ENCODE assay signal across 14 cellular contexts in the genomic region with DNA sequence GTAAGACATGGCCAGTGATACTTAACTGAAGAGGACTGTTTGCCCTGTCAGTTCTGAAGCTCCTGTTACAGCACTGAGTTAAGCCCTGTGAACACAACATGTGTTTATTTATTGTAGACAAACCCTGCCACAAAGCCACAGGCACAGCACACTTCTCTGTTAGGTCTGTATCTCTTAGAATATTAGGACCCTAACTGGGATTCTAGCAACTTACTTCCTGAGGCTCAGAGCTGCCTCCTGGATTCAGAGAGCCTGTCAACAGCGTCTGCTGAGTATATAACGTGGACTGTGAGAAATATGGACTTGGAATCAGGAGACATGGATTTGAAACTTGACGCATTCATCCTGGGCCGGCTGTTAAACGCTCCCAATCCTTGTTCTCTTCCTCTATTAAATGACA.
A peak's percentile ranks its signal among the peaks of the same experiment; 100 is the strongest.
DNase-seq lines count a peak whose midpoint lies in the region; ATAC-seq, FAIRE-seq and TF ChIP-seq lines count a peak whose summit lies in the region.
"Had no signal": no experiment of that assay in that cellular context is flagged by ENCODE, and none has a peak within 500 bp of the region (broad histone marks: within the 10 kb centered on the region; RNA-seq: fewer than 3 reads in every experiment).

No MANE protein-coding gene starts in this region.

- CTCF ChIA-PET in A673 (lab: Charles Lee), result interaction anchor here (0.6 to 1.1 kb wide), 2 partner anchors 8 to 100 kb away, joined by 4 to 5 read pairs; no protein-coding TSS in a partner anchor

- H3K27ac ChIP-seq in left ventricle myocardium inferior (replicated peaks) (peak overlapping the region; percentile 82), small intestine (ENCODE audit: low read depth in 1 of 2, low read length in 1 of 2) (peak overlapping the region; percentile 80 to 90), A673 (ENCODE audit: low read depth, low read length, poor library complexity, severe bottlenecking) (no peak overlapping the region)

- H3K27ac Mint-ChIP-seq in activated T-helper 17 cell treated with anti-CD3 and anti-CD28 coated beads, Interleukin-2, amount 50 U/mL, for 72 hours, result peak overlapping the region; percentile 94
- H3K27ac Mint-ChIP-seq: IgD-negative memory B cell; T-helper 2 cell treated with Interferon-gamma antibody and Interleukin-4, amounts not matched to agents 5 μg/mL and 100 μg/mL, for 36 hours had no signal

- no peaks in the 10 kb centered on the region for H3K27me3 Mint-ChIP-seq in activated T-helper 17 cell treated with anti-CD3 and anti-CD28 coated beads, Interleukin-2, amount 50 U/mL, for 72 hours
- H3K27me3 Mint-ChIP-seq: IgD-negative memory B cell had no signal

- no peaks in the 10 kb centered on the region for H3K36me3 ChIP-seq in left ventricle myocardium inferior
- no peaks in the 10 kb centered on the region for H3K36me3 ChIP-seq in small intestine (ENCODE audit: control insufficient read depth in 2 of 2, insufficient read depth in 2 of 2, low read length in 2 of 2)
- no peaks in the 10 kb centered on the region for H3K36me3 ChIP-seq in A673 (ENCODE audit: insufficient read depth, low read length, poor library complexity, severe bottlenecking)

- H3K4me3 ChIP-seq in left ventricle myocardium inferior, result no peak overlapping the region
- no peak overlapping the region for H3K4me3 ChIP-seq in small intestine (ENCODE audit: low read depth in 1 of 2, low read length in 2 of 2)
- no peak overlapping the region for H3K4me3 ChIP-seq in A673 (ENCODE audit: low read depth, low read length, poor library complexity, severe bottlenecking)

- intact Hi-C loops in left ventricle myocardium inferior (cut with micrococcal nuclease) (no loop called here), A673 (cut with micrococcal nuclease; ENCODE audit: unreplicated experiment) (no loop called here)

- WGBS in small intestine, 3 donors, result 28 to 53% (median 42%) methylated on average over 5 of the region's 5 CpGs

- H3K9me3 ChIP-seq in left ventricle myocardium inferior (replicated peaks) (no peaks in the 10 kb centered on the region), small intestine (ENCODE audit: control insufficient read depth, low read depth) (no peaks in the 10 kb centered on the region), A673 (ENCODE audit: low read depth, low read length, poor library complexity, severe bottlenecking) (no peaks in the 10 kb centered on the region)

- no peak for ATAC-seq in activated T-helper 17 cell treated with anti-CD3 and anti-CD28 coated beads, Interleukin-2, amount 50 U/mL, for 72 hours (replicated peaks)
- no peak for ATAC-seq in HG03469 (IDR thresholded peaks at IDR 0.05; ENCODE audit: unreplicated experiment)
- ATAC-seq: sciatic nerve had no signal

- H3K4me3 Mint-ChIP-seq in activated T-helper 17 cell treated with anti-CD3 and anti-CD28 coated beads, Interleukin-2, amount 50 U/mL, for 72 hours, result peak overlapping the region; percentile 71
- H3K4me3 Mint-ChIP-seq: immature natural killer cell; T-helper 2 cell treated with Interferon-gamma antibody and Interleukin-4, amounts not matched to agents 5 μg/mL and 100 μg/mL, for 36 hours had no signal

- no peak for TF ChIP-seq CTCF in left ventricle myocardium inferior (IDR thresholded peaks at IDR 0.05; ENCODE audit: borderline replicate concordance)
- no peak for TF ChIP-seq CTCF in A673 (conservative IDR thresholded peaks at IDR 0.05; ENCODE audit: low read depth, low read length)

- H3K4me1 ChIP-seq in left ventricle myocardium inferior (peaks cover 47% of the 10 kb centered on the region), small intestine (ENCODE audit: control insufficient read depth in 2 of 2, insufficient read depth in 1 of 2, low read depth in 1 of 2, low read length in 1 of 2) (peaks cover 5 to 35% of the 10 kb centered on the region in 2 donors), A673 (ENCODE audit: insufficient read depth, low read length, poor library complexity, severe bottlenecking) (peaks cover 17% of the 10 kb centered on the region)

- DNase-seq in H4 (ENCODE audit: low spot score) (peak; percentile 82), left ventricle myocardium inferior (no peak), small intestine (peak; percentile 39), A673 (ENCODE audit: low spot score) (no peak), NOMO-1 treated with dmso at 0.1 percent for 144 hours (lab: John Stamatoyannopoulos, UW; ENCODE audit: unreplicated experiment) (no peak), GF-D8 (lab: John Stamatoyannopoulos, UW) (no peak)
- DNase-seq: activated T-cell treated with anti-CD3 and anti-CD28 coated beads for 4 hours, immature natural killer cell, NCI-H526 treated with DMSO at 0.1 percent for 48 hours had no signal

- POLR2A ChIA-PET in A673 (lab: Charles Lee; ENCODE audit: low non-redundant PET), result no interaction called here

- no peaks in the 10 kb centered on the region for H3K9me3 Mint-ChIP-seq in activated T-helper 17 cell treated with anti-CD3 and anti-CD28 coated beads, Interleukin-2, amount 50 U/mL, for 72 hours
- H3K9me3 Mint-ChIP-seq: IgD-negative memory B cell; immature natural killer cell; T-helper 2 cell treated with Interferon-gamma antibody and Interleukin-4, amounts not matched to agents 5 μg/mL and 100 μg/mL, for 36 hours had no signal

- H3K36me3 Mint-ChIP-seq in activated T-helper 17 cell treated with anti-CD3 and anti-CD28 coated beads, Interleukin-2, amount 50 U/mL, for 72 hours (ENCODE audit: low read depth), result no peaks in the 10 kb centered on the region
- H3K36me3 Mint-ChIP-seq: IgD-negative memory B cell, immature natural killer cell had no signal

- no TSS peak for BruUV-seq in A673 (replicated peaks; lab: Mats Ljungman, UMichigan)

- H3K4me1 Mint-ChIP-seq in activated T-helper 17 cell treated with anti-CD3 and anti-CD28 coated beads, Interleukin-2, amount 50 U/mL, for 72 hours, result peaks cover 40% of the 10 kb centered on the region

- FAIRE-seq in small intestine (lab: Jason Lieb, UNC), result no peak

- H3K27me3 ChIP-seq in left ventricle myocardium inferior (ENCODE audit: low read depth), result no peaks in the 10 kb centered on the region
- no peaks in the 10 kb centered on the region for H3K27me3 ChIP-seq in small intestine (ENCODE audit: control insufficient read depth in 2 of 2, insufficient read depth in 2 of 2, low read length in 2 of 2)
- H3K27me3 ChIP-seq in A673 (replicated peaks; ENCODE audit: insufficient read depth, low read depth, low read length, poor library complexity), result no peaks in the 10 kb centered on the region

Comparison
In these comparisons a context has a peak if more than half of its experiments do, and no peak if none do; other contexts are left out.
1. DNase-seq: peak in H4 (single experiment) and small intestine (single experiment); none in left ventricle myocardium inferior (single experiment), A673 (single experiment), NOMO-1 treated with dmso at 0.1 percent for 144 hours (single experiment) and GF-D8 (single experiment).